Comparison of ENCODE assay signal across 18 cellular contexts in genomic region chr19:43561144-43561970, GRCh38. TPM values are rescaled to one million over a fixed set of nuclear protein-coding genes. Genes with fewer than 3 reads are reported as not detected.
DNase-seq lines count a peak whose midpoint lies in the region; ATAC-seq, FAIRE-seq and TF ChIP-seq lines count a peak whose summit lies in the region.
"Had no signal": no experiment of that assay in that cellular context is flagged by ENCODE, and none has a peak within 500 bp of the region (broad histone marks: within the 10 kb centered on the region; RNA-seq: fewer than 3 reads in every experiment).

No MANE protein-coding gene starts in this region.

- peaks cover 46% of the 10 kb centered on the region for H3K4me1 Mint-ChIP-seq in activated naive CD4-positive, alpha-beta T cell treated with anti-CD3 and anti-CD28 coated beads, Interleukin-2, amount 10 ng/mL, durations not matched to agents 7 days and 5 days
- H3K4me1 Mint-ChIP-seq in activated CD8-positive, alpha-beta T cell treated with anti-CD3 and anti-CD28 coated beads, Interleukin-2, amount 10 ng/mL, durations not matched to agents 7 days and 5 days (ENCODE audit: low read depth), result peaks cover 41% of the 10 kb centered on the region
- H3K4me1 Mint-ChIP-seq in stimulated activated naive CD8-positive, alpha-beta T cell treated with anti-CD3 and anti-CD28 coated beads, Interleukin-15, amount 100 ng/mL, for 72 hours, result peaks cover 57% of the 10 kb centered on the region

- CTCF ChIA-PET in activated naive CD4-positive, alpha-beta T cell treated with anti-CD3 and anti-CD28 coated beads, Interleukin-2, amount 10 ng/mL, durations not matched to agents 7 days and 5 days (lab: Charles Lee), result interaction anchor here (0.8 to 2.3 kb wide), 3 partner anchors 10 to 35 kb away, joined by 3 to 9 read pairs (median 3); partner anchors contain the start of genes IRGQ and ZNF576
- CTCF ChIA-PET in activated CD8-positive, alpha-beta T cell treated with anti-CD3 and anti-CD28 coated beads, Interleukin-2, amount 10 ng/mL, durations not matched to agents 7 days and 5 days (lab: Charles Lee), result interaction anchor here (0.8 to 12.8 kb wide), 4 partner anchors 7 to 34 kb away, joined by 3 to 239 read pairs (median 18); partner anchors contain the start of genes IRGQ and ZNF576

- no peaks in the 10 kb centered on the region for H3K9me3 Mint-ChIP-seq in activated naive CD4-positive, alpha-beta T cell treated with anti-CD3 and anti-CD28 coated beads, Interleukin-2, amount 10 ng/mL, durations not matched to agents 7 days and 5 days
- no peaks in the 10 kb centered on the region for H3K9me3 Mint-ChIP-seq in activated CD8-positive, alpha-beta T cell treated with anti-CD3 and anti-CD28 coated beads, Interleukin-2, amount 10 ng/mL, durations not matched to agents 7 days and 5 days (ENCODE audit: insufficient read depth)
- H3K9me3 Mint-ChIP-seq in stimulated activated naive CD8-positive, alpha-beta T cell treated with anti-CD3 and anti-CD28 coated beads, Interleukin-15, amount 100 ng/mL, for 72 hours, result no peaks in the 10 kb centered on the region

- no peak overlapping the region for H3K4me3 Mint-ChIP-seq in activated naive CD4-positive, alpha-beta T cell treated with anti-CD3 and anti-CD28 coated beads, Interleukin-2, amount 10 ng/mL, durations not matched to agents 7 days and 5 days
- H3K4me3 Mint-ChIP-seq in activated CD8-positive, alpha-beta T cell treated with anti-CD3 and anti-CD28 coated beads, Interleukin-2, amount 10 ng/mL, durations not matched to agents 7 days and 5 days, result no peak overlapping the region
- peak overlapping the region in 1 of 2 donors; percentile 73 for H3K4me3 Mint-ChIP-seq in stimulated activated naive CD8-positive, alpha-beta T cell treated with anti-CD3 and anti-CD28 coated beads, Interleukin-15, amount 100 ng/mL, for 72 hours

- H3K27me3 ChIP-seq in colonic mucosa, result no peaks in the 10 kb centered on the region
- H3K27me3 ChIP-seq: transverse colon had no signal

- H3K4me1 ChIP-seq in kidney (ENCODE audit: control insufficient read depth in 1 of 2, insufficient read depth in 1 of 2, low read depth in 1 of 2, low read length in 2 of 2) (peaks cover 4% of the 10 kb centered on the region in 2 donors), colonic mucosa (no peaks in the 10 kb centered on the region)

- H3K27ac ChIP-seq in kidney (ENCODE audit: low read depth in 2 of 2, low read length in 2 of 2) (no peak overlapping the region), colonic mucosa (no peak overlapping the region)

- H3K36me3 ChIP-seq in kidney (ENCODE audit: control insufficient read depth in 1 of 2, insufficient read depth in 2 of 2, low read length in 2 of 2) (peaks cover 7 to 17% of the 10 kb centered on the region in 2 donors), colonic mucosa (no peaks in the 10 kb centered on the region)
- H3K36me3 ChIP-seq: transverse colon had no signal

- POLR2A ChIA-PET in activated CD8-positive, alpha-beta T cell treated with anti-CD3 and anti-CD28 coated beads, Interleukin-2, amount 10 ng/mL, durations not matched to agents 7 days and 5 days (lab: Charles Lee), result interaction anchor here (0.7 kb wide), 1 partner anchor 35 kb away, joined by 4 read pairs; the partner anchor contains the start of genes IRGQ and ZNF576

- no peak for DNase-seq in activated naive CD4-positive, alpha-beta T cell treated with anti-CD3 and anti-CD28 coated beads, Interleukin-2, amount 10 ng/mL, durations not matched to agents 7 days and 5 days
- no peak for DNase-seq in activated naive CD4-positive, alpha-beta T cell treated with anti-CD3 and anti-CD28 coated beads, Interleukin-2, amount 50 U/mL, for 16 hours
- DNase-seq in activated CD8-positive, alpha-beta T cell treated with anti-CD3 and anti-CD28 coated beads, Interleukin-2, amount 10 ng/mL, durations not matched to agents 7 days and 5 days, result no peak
- peak; percentile 19 for DNase-seq in kidney
- no peak for DNase-seq in stimulated activated naive CD8-positive, alpha-beta T cell treated with anti-CD3 and anti-CD28 coated beads, Interleukin-15, amount 100 ng/mL, for 72 hours
- DNase-seq in colonic mucosa, result no peak
- no peak for DNase-seq in COLO829 (ENCODE audit: low spot score)
- DNase-seq: activated effector memory CD4-positive, alpha-beta T cell treated with anti-CD3 and anti-CD28 coated beads, Interleukin-2, amount 50 U/mL, for 16 hours; central memory CD4-positive, alpha-beta T cell; NCI-H1105; NCI-H345; stimulated activated CD4-positive, alpha-beta T cell treated with anti-CD3 and anti-CD28 coated beads, Interleukin-12 subunit alpha, Interleukin-12 subunit beta, amount 100 ng/mL, for 4 hours; transverse colon had no signal

- TF ChIP-seq CTCF in kidney (IDR thresholded peaks at IDR 0.05; ENCODE audit: borderline replicate concordance, extremely low read depth, insufficient read depth) (no peak), colonic mucosa (IDR thresholded peaks at IDR 0.05) (no peak)

- H3K9me3 ChIP-seq in kidney (ENCODE audit: control insufficient read depth in 1 of 2, low read length in 2 of 2), result no peaks in the 10 kb centered on the region
- H3K9me3 ChIP-seq in colonic mucosa, result no peaks in the 10 kb centered on the region
- H3K9me3 ChIP-seq: transverse colon had no signal

- no peaks in the 10 kb centered on the region for H3K27me3 Mint-ChIP-seq in activated naive CD4-positive, alpha-beta T cell treated with anti-CD3 and anti-CD28 coated beads, Interleukin-2, amount 10 ng/mL, durations not matched to agents 7 days and 5 days
- no peaks in the 10 kb centered on the region for H3K27me3 Mint-ChIP-seq in activated CD8-positive, alpha-beta T cell treated with anti-CD3 and anti-CD28 coated beads, Interleukin-2, amount 10 ng/mL, durations not matched to agents 7 days and 5 days (ENCODE audit: low read depth)
- H3K27me3 Mint-ChIP-seq in stimulated activated naive CD8-positive, alpha-beta T cell treated with anti-CD3 and anti-CD28 coated beads, Interleukin-15, amount 100 ng/mL, for 72 hours, result no peaks in the 10 kb centered on the region

- H3K9ac ChIP-seq in kidney (ENCODE audit: low read length in 2 of 2), result no peak overlapping the region
- H3K9ac ChIP-seq in colonic mucosa (ENCODE audit: low read depth in 2 of 2, low read length in 2 of 2), result no peak overlapping the region

- H3K36me3 Mint-ChIP-seq in activated naive CD4-positive, alpha-beta T cell treated with anti-CD3 and anti-CD28 coated beads, Interleukin-2, amount 10 ng/mL, durations not matched to agents 7 days and 5 days, result peaks cover 42% of the 10 kb centered on the region
- peaks cover 41% of the 10 kb centered on the region for H3K36me3 Mint-ChIP-seq in activated CD8-positive, alpha-beta T cell treated with anti-CD3 and anti-CD28 coated beads, Interleukin-2, amount 10 ng/mL, durations not matched to agents 7 days and 5 days (ENCODE audit: low read depth)

- ATAC-seq in activated CD8-positive, alpha-beta T cell treated with anti-CD3 and anti-CD28 coated beads, Interleukin-2, amount 10 ng/mL, durations not matched to agents 7 days and 5 days, result no peak
- ATAC-seq in stimulated activated naive CD8-positive, alpha-beta T cell treated with anti-CD3 and anti-CD28 coated beads, Interleukin-15, amount 100 ng/mL, for 72 hours, result no peak
- ATAC-seq in HG02884 (IDR thresholded peaks at IDR 0.05; ENCODE audit: unreplicated experiment), result no peak

- no peak overlapping the region for H3K4me3 ChIP-seq in kidney (ENCODE audit: low read length in 2 of 2)
- H3K4me3 ChIP-seq in colonic mucosa, result no peak overlapping the region
- H3K4me3 ChIP-seq: GM12878, transverse colon had no signal

- intact Hi-C loops in kidney (cut with DNase I) (no loop called here), colonic mucosa (cut with DNase I) (no loop called here)

- FAIRE-seq in kidney (lab: Jason Lieb, UNC), result no peak
- FAIRE-seq: GM12878 had no signal

- peak overlapping the region; percentile 99 for H3K27ac Mint-ChIP-seq in activated naive CD4-positive, alpha-beta T cell treated with anti-CD3 and anti-CD28 coated beads, Interleukin-2, amount 10 ng/mL, durations not matched to agents 7 days and 5 days
- H3K27ac Mint-ChIP-seq in activated CD8-positive, alpha-beta T cell treated with anti-CD3 and anti-CD28 coated beads, Interleukin-2, amount 10 ng/mL, durations not matched to agents 7 days and 5 days, result peak overlapping the region; percentile 97
- peak overlapping the region; percentile 77 to 99 for H3K27ac Mint-ChIP-seq in stimulated activated naive CD8-positive, alpha-beta T cell treated with anti-CD3 and anti-CD28 coated beads, Interleukin-15, amount 100 ng/mL, for 72 hours

RNA-seq across cellular contexts. Expression of gene XRCC1, which starts 14.0 kb away (rescaled TPM):
- 10 to 100 TPM; 46.5 to 48.4 TPM for total RNA-seq in activated CD8-positive, alpha-beta T cell treated with anti-CD3 and anti-CD28 coated beads, Interleukin-2, amount 10 ng/mL, durations not matched to agents 7 days and 5 days
- total RNA-seq in kidney (24.5 TPM), colonic mucosa (10 to 100 TPM; 22.3 to 40.7 TPM)
- 19.3 TPM for polyA plus RNA-seq in kidney (ENCODE audit: insufficient read depth, low read depth, low replicate concordance)

RNA-seq across cellular contexts. Expression of gene PINLYP, which starts 14.2 kb away (rescaled TPM):
- total RNA-seq in activated CD8-positive, alpha-beta T cell treated with anti-CD3 and anti-CD28 coated beads, Interleukin-2, amount 10 ng/mL, durations not matched to agents 7 days and 5 days, result 1 to 10 TPM; 7.4 to 8.9 TPM
- 14.8 TPM for total RNA-seq in kidney
- 41.8 TPM for polyA plus RNA-seq in kidney (ENCODE audit: insufficient read depth, low read depth, low replicate concordance)
- 1 to 10 TPM in 1 of 2 donors, under 1 TPM in 1; 0.52 to 2.4 TPM for total RNA-seq in colonic mucosa

RNA-seq across cellular contexts. Expression of gene ZNF575, which starts 28.4 kb away (rescaled TPM):
- total RNA-seq in activated CD8-positive, alpha-beta T cell treated with anti-CD3 and anti-CD28 coated beads, Interleukin-2, amount 10 ng/mL, durations not matched to agents 7 days and 5 days, result 1 to 10 TPM; 3.4 to 3.7 TPM
- total RNA-seq in kidney, result 3.1 TPM
- 2.8 TPM for polyA plus RNA-seq in kidney (ENCODE audit: insufficient read depth, low read depth, low replicate concordance)
- total RNA-seq in colonic mucosa, result 10 to 100 TPM in 1 of 2 donors, 1 to 10 TPM in 1; 6.4 to 11.3 TPM
- total RNA-seq: Daoy, epithelial cell of proximal tubule had no signal
- polyA plus RNA-seq: neural cell had no signal

RNA-seq across cellular contexts. Expression of gene ETHE1, which starts 34.4 kb away (rescaled TPM):
- 10 to 100 TPM; 67.9 to 69.1 TPM for total RNA-seq in activated CD8-positive, alpha-beta T cell treated with anti-CD3 and anti-CD28 coated beads, Interleukin-2, amount 10 ng/mL, durations not matched to agents 7 days and 5 days
- total RNA-seq in kidney (61.3 TPM), colonic mucosa (100 to 1,000 TPM; 482 to 569 TPM)
- 81.8 TPM for polyA plus RNA-seq in kidney (ENCODE audit: insufficient read depth, low read depth, low replicate concordance)

RNA-seq across cellular contexts. Expression of gene IRGQ, which starts 34.6 kb away (rescaled TPM):
- 10 to 100 TPM; 11.2 to 14.0 TPM for total RNA-seq in activated CD8-positive, alpha-beta T cell treated with anti-CD3 and anti-CD28 coated beads, Interleukin-2, amount 10 ng/mL, durations not matched to agents 7 days and 5 days
- total RNA-seq in kidney (24.2 TPM), colonic mucosa (10 to 100 TPM; 19.9 to 24.6 TPM)
- 9.5 TPM for polyA plus RNA-seq in kidney (ENCODE audit: insufficient read depth, low read depth, low replicate concordance)
